Comparison of ENCODE assay signal across 1 cellular context in the genomic region with DNA sequence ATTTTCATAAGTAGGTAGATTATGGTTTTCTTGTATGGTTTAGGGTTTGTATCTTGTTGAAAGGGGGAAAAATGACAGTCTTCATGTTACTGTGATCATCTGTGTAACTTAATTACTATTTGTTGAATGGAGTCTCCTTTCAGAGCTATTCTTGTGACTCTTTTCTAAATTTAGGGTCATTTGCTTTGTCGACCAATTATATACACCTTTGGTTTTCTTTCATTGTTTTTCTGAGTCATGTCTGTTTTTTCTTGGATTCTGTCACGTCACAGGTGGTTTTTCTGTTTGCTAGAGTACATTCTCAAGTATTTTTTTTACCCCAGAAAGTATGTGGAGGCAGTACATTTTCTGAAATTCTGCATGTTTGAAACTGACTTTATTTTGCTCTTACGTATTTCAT.
TF ChIP-seq lines count a peak whose summit lies in the region.

No MANE protein-coding gene starts in this region.

TF ChIP-seq in GM12878, 131 proteins besides CTCF, POLR2A, EP300 and RAD21 (continued from another document):
- TF ChIP-seq TBL1XR1 (IDR thresholded peaks at IDR 0.05; ENCODE audit: low read depth, low read length) = no peak
- peak; percentile 11 to 26; a peak in 1 of 4 replicates for TF ChIP-seq IKZF2 (IDR thresholded peaks at IDR 0.05)
- TF ChIP-seq, protein P1, sequence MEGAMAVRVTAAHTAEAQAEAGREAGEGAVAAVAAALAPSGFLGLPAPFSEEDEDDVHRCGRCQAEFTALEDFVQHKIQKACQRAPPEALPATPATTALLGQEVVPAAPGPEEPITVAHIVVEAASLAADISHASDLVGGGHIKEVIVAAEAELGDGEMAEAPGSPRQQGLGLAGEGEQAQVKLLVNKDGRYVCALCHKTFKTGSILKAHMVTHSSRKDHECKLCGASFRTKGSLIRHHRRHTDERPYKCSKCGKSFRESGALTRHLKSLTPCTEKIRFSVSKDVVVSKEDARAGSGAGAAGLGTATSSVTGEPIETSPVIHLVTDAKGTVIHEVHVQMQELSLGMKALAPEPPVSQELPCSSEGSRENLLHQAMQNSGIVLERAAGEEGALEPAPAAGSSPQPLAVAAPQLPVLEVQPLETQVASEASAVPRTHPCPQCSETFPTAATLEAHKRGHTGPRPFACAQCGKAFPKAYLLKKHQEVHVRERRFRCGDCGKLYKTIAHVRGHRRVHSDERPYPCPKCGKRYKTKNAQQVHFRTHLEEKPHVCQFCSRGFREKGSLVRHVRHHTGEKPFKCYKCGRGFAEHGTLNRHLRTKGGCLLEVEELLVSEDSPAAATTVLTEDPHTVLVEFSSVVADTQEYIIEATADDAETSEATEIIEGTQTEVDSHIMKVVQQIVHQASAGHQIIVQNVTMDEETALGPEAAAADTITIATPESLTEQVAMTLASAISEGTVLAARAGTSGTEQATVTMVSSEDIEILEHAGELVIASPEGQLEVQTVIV (IDR thresholded peaks at IDR 0.05; ENCODE audit: borderline replicate concordance, partially characterized antibody) = no peak
- TF ChIP-seq BMI1 (IDR thresholded peaks at IDR 0.05; ENCODE audit: borderline replicate concordance) = no peak
